In the genomic region with DNA sequence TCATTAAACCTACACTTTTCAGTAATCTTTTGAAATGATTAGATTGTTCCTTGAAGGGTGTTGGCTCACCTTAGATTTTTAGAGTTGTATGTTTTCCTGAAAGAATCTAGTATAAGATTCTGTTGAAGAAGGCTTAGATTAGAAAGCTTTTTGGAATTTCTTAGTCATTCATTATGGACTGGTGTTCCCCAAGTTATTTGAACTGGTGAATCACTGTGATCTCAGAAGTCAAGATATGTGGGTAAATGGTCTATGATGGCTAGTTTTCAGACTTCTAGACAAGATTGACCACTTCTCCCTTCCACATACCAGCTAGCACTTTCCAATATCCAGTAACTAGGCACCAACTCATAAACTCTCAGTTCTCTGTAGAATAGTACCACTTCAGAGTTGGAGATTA, we compare ENCODE assay signal across 18 cellular contexts.
DNase-seq lines count a peak whose midpoint lies in the region; ATAC-seq and TF ChIP-seq lines count a peak whose summit lies in the region.
"Had no signal": no experiment of that assay in that cellular context is flagged by ENCODE, and none has a peak within 500 bp of the region (broad histone marks: within the 10 kb centered on the region; RNA-seq: fewer than 3 reads in every experiment).

No MANE protein-coding gene starts in this region.

- peak; percentile 63 for ATAC-seq in PC-3
- ATAC-seq in GM21723 (IDR thresholded peaks at IDR 0.05; ENCODE audit: unreplicated experiment) = no peak
- ATAC-seq in GM19452 (IDR thresholded peaks at IDR 0.05; ENCODE audit: unreplicated experiment) = no peak
- ATAC-seq: psoas muscle had no signal

- no TSS peak for BruUV-seq in PC-3 (replicated peaks; lab: Mats Ljungman, UMichigan)

- H2AFZ ChIP-seq in PC-3 (ENCODE audit: low read length) = no peak overlapping the region
- H2AFZ ChIP-seq: hepatocyte had no signal

- intact Hi-C loops in PC-3 (cut with micrococcal nuclease) = no loop called here

- DNase-seq in EH (ENCODE audit: low read depth) (peak; percentile 75), PC-3 (peak; percentile 85), dedifferentiated amniotic fluid mesenchymal stem cell (ENCODE audit: extremely low spot score) (peak; percentile 50), renal cortical epithelial cell (ENCODE audit: low read depth) (peak; percentile 79), T-helper 1 cell (no peak), NCI-H510A treated with DMSO at 0.1 percent for 48 hours (lab: John Stamatoyannopoulos, UW) (no peak)
- DNase-seq: activated B cell treated with CpG ODN at 0.5 μM for 24 hours; activated CD8-positive, alpha-beta memory T cell treated with anti-CD3 and anti-CD28 coated beads, Interleukin-2, amount 50 U/mL, for 4 hours; cerebellar nuclear complex; left ventricle myocardium inferior; MV-4-11; psoas muscle; stimulated activated CD4-positive, alpha-beta T cell treated with anti-CD3 and anti-CD28 coated beads, Interleukin-15, amount 100 ng/mL, for 24 hours; substantia nigra had no signal

- no peak for TF ChIP-seq CTCF in PC-3 (conservative IDR thresholded peaks at IDR 0.05; ENCODE audit: low read depth, low read length)

- no peaks in the 10 kb centered on the region for H3K9me2 ChIP-seq in PC-3 (replicated peaks; ENCODE audit: low read length)

- no peaks in the 10 kb centered on the region for H3K27me3 ChIP-seq in PC-3 (ENCODE audit: low read length)
- H3K27me3 ChIP-seq: hepatocyte had no signal

- H3K4me2 ChIP-seq in PC-3 (ENCODE audit: low read length) = peak overlapping the region; percentile 60
- H3K4me2 ChIP-seq: hepatocyte had no signal

- peak overlapping the region; percentile 22; the same call in 1 of the 2 replicates for H3K9ac ChIP-seq in PC-3 (ENCODE audit: low read length)

- CTCF ChIA-PET in PC-3 (lab: Charles Lee) = no interaction called here

- 0 out of 2 replicates have a peak overlapping the region, but pooled peaks have one; percentile 34 for H3K4me3 ChIP-seq in PC-3 (ENCODE audit: low read length)
- H3K4me3 ChIP-seq: hepatocyte, left ventricle myocardium inferior, psoas muscle, SK-N-MC had no signal

- H3K4me1 ChIP-seq in PC-3 (ENCODE audit: insufficient read depth, low read length) = peaks cover 63% of the 10 kb centered on the region

- H3F3A ChIP-seq in PC-3 (ENCODE audit: low read length, unreplicated experiment) = no peaks in the 10 kb centered on the region

- H3K9me3 ChIP-seq in PC-3 (ENCODE audit: low read length) = no peaks in the 10 kb centered on the region

- H3K27ac ChIP-seq in PC-3 (ENCODE audit: low read length) = peak overlapping the region; percentile 78
- H3K27ac ChIP-seq: hepatocyte, left ventricle myocardium inferior, psoas muscle, SK-N-MC had no signal

- H4K20me1 ChIP-seq in PC-3 (ENCODE audit: low read length) = 0 out of 2 replicates have a peak, but pooled peaks cover 3% of the 10 kb centered on the region

- H3K79me2 ChIP-seq in PC-3 (ENCODE audit: low read length) = peaks cover 78% of the 10 kb centered on the region

- POLR2A ChIA-PET in PC-3 (lab: Charles Lee; ENCODE audit: unreplicated experiment) = no interaction called here

- H3K36me3 ChIP-seq in PC-3 (ENCODE audit: low read depth, low read length) = 0 out of 2 replicates have a peak, but pooled peaks cover 3% of the 10 kb centered on the region
- H3K36me3 ChIP-seq: left ventricle myocardium inferior had no signal

Comparison
In these comparisons a context has a peak if more than half of its experiments do, and no peak if none do; other contexts are left out.
1. DNase-seq: peak in EH (single experiment), PC-3 (single experiment), dedifferentiated amniotic fluid mesenchymal stem cell (single experiment) and renal cortical epithelial cell (single experiment); none in T-helper 1 cell (0 of 5) and NCI-H510A treated with DMSO at 0.1 percent for 48 hours (single experiment).